ENCODE assay signal across 3 cellular contexts in the genomic region with DNA sequence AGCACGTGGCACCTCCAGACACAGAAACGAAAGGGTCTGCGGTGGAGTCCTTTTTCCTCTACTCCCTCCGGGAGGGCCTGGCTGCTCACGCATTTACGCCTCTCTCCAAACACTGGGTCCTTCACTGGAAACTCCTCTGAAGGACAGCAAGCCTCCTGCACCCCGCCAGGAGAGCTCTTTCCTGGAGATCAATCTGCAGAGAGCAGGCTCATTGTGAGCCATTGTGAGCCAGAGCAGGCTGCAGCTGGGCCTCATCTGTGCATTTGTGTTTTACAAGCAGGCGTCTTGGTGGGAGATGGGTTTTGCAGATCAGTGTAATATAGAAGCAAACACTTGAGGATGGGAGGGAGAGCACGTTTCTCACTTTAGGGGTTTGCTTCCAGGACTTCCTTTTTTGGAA.
TF ChIP-seq lines count a peak whose summit lies in the region.

No MANE protein-coding gene starts in this region.

TF ChIP-seq in HEK293T, 16 proteins besides CTCF, POLR2A, EP300 and RAD21:
- TF ChIP-seq L3MBTL2 (conservative IDR thresholded peaks at IDR 0.05) (peak; percentile 34; the same call in 1 of the 2 replicates), FOXK2 (IDR thresholded peaks at IDR 0.05) (no peak)

TF ChIP-seq in H1, 55 proteins besides CTCF, POLR2A, EP300 and RAD21 (continues in another document):
- TF ChIP-seq NANOG (IDR thresholded peaks at IDR 0.05; ENCODE audit: insufficient read depth, low read depth, low read length, poor library complexity, severe bottlenecking) (no peak), RNF2 (IDR thresholded peaks at IDR 0.05; ENCODE audit: borderline replicate concordance, low read depth, low read length, missing control alignments, poor library complexity, severe bottlenecking) (no peak), SP4 (IDR thresholded peaks at IDR 0.05; ENCODE audit: low read length) (no peak), NRF1 (IDR thresholded peaks at IDR 0.05; ENCODE audit: low read depth, low read length) (no peak), MAX (IDR thresholded peaks at IDR 0.05) (no peak), TAF7 (optimal IDR thresholded peaks at IDR 0.05; ENCODE audit: borderline replicate concordance, low read depth, low read length) (no peak), HDAC2 (IDR thresholded peaks at IDR 0.05; ENCODE audit: borderline replicate concordance in 1 of 2, low read depth in 2 of 2, low read length in 2 of 2) (no peak), TEAD4 (IDR thresholded peaks at IDR 0.05; ENCODE audit: low read depth, low read length) (no peak), SP2 (IDR thresholded peaks at IDR 0.05; ENCODE audit: low read length) (no peak), SUZ12 (IDR thresholded peaks at IDR 0.05; ENCODE audit: low read length) (no peak), ATF2 (IDR thresholded peaks at IDR 0.05; ENCODE audit: low read length) (no peak), BCL11A (IDR thresholded peaks at IDR 0.05; ENCODE audit: low read depth in 2 of 2, low read length in 2 of 2) (no peak), PHF8 (conservative IDR thresholded peaks at IDR 0.05; ENCODE audit: low read depth, low read length) (no peak), JUND (IDR thresholded peaks at IDR 0.05; ENCODE audit: low read length) (no peak), SRF (IDR thresholded peaks at IDR 0.05; ENCODE audit: low read depth, low read length) (no peak)
- TF ChIP-seq, protein P1, sequence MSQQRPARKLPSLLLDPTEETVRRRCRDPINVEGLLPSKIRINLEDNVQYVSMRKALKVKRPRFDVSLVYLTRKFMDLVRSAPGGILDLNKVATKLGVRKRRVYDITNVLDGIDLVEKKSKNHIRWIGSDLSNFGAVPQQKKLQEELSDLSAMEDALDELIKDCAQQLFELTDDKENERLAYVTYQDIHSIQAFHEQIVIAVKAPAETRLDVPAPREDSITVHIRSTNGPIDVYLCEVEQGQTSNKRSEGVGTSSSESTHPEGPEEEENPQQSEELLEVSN (IDR thresholded peaks at IDR 0.05): no peak

TF ChIP-seq in neural cell, 6 proteins besides CTCF, POLR2A, EP300 and RAD21:
- TF ChIP-seq REST (IDR thresholded peaks at IDR 0.05; ENCODE audit: borderline replicate concordance) (no peak), MXI1 (conservative IDR thresholded peaks at IDR 0.05; ENCODE audit: poor library complexity, severe bottlenecking) (no peak), SMC3 (conservative IDR thresholded peaks at IDR 0.05; ENCODE audit: poor library complexity) (no peak), EZH2 (IDR thresholded peaks at IDR 0.05; ENCODE audit: borderline replicate concordance, insufficient read depth, low read length, poor library complexity, severe bottlenecking) (no peak), POLR2AphosphoS5 (IDR thresholded peaks at IDR 0.05) (no peak), TAF1 (IDR thresholded peaks at IDR 0.05; ENCODE audit: low read depth) (no peak)
